13 cellular contexts compared by ENCODE assay signal in the genomic region with DNA sequence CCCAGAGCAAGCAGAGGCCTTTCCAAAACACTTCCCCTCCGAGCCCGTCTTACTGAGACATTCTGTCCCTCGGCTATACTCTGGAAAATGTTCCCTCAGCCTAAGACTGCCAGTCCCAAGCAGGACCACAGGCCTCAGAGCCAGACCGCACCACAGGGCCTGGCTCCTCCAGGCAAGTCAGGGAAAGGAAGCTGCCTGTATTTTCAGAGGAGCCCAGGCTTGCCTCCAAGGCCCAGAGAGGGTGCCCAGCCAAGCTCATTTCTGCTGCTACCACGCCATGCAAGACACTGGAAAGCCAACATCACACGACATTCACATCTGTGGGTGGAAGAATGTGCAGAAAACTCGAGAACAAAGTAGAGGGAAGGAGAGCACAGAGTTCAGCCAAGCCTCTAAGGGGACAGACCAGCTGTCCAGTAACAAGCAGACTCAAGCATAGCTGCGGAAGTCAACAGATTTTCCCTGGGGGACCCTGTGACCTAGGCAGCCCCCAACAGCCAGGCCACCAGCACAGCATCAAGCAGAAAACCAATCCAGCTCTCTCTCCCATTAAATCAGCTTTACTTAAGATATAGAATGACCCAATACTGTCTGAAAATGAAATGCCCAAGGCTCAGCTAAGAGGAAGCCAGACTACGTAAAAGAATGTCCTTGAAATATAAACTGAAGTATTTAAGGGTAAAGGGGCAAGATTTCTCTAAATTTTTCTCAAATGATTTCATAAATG.
DNase-seq lines count a peak whose midpoint lies in the region; ATAC-seq, FAIRE-seq and TF ChIP-seq lines count a peak whose summit lies in the region.
"Had no signal": no experiment of that assay in that cellular context is flagged by ENCODE, and none has a peak within 500 bp of the region (broad histone marks: within the 10 kb centered on the region; RNA-seq: fewer than 3 reads in every experiment).

No MANE protein-coding gene starts in this region.

- POLR2A ChIA-PET in naive thymus-derived CD4-positive, alpha-beta T cell (lab: Charles Lee): no interaction called here

- peak overlapping the region in 1 of 10 donors; percentile 4 for H3K4me3 Mint-ChIP-seq in naive thymus-derived CD4-positive, alpha-beta T cell
- H3K4me3 Mint-ChIP-seq: activated naive CD8-positive, alpha-beta T cell had no signal

- peaks cover 4 to 26% (median 12%) of the 10 kb centered on the region in 7 donors for H3K4me1 Mint-ChIP-seq in naive thymus-derived CD4-positive, alpha-beta T cell

- no peaks in the 10 kb centered on the region for H3K9me3 ChIP-seq in esophagus squamous epithelium
- H3K9me3 ChIP-seq in stomach smooth muscle (ENCODE audit: control insufficient read depth in 2 of 2, low read length in 2 of 2): no peaks in the 10 kb centered on the region
- H3K9me3 ChIP-seq in naive thymus-derived CD4-positive, alpha-beta T cell (ENCODE audit: control insufficient read depth in 2 of 3, low read length in 3 of 3): no peaks in the 10 kb centered on the region
- H3K9me3 ChIP-seq: SJSA1 had no signal

- no peaks in the 10 kb centered on the region for H3K27me3 Mint-ChIP-seq in naive thymus-derived CD4-positive, alpha-beta T cell
- H3K27me3 Mint-ChIP-seq: activated naive CD8-positive, alpha-beta T cell had no signal

- peak overlapping the region in 2 of 9 donors; percentile 24 to 75 for H3K27ac Mint-ChIP-seq in naive thymus-derived CD4-positive, alpha-beta T cell
- H3K27ac Mint-ChIP-seq: activated naive CD8-positive, alpha-beta T cell had no signal

- peak in 1 of 4 donors; percentile 50 for TF ChIP-seq POLR2A in esophagus squamous epithelium (IDR thresholded peaks at IDR 0.05)

- peaks cover 0 to 45% (median 10%) of the 10 kb centered on the region in 5 donors for H3K36me3 Mint-ChIP-seq in naive thymus-derived CD4-positive, alpha-beta T cell

- H3K27me3 ChIP-seq in esophagus squamous epithelium: no peaks in the 10 kb centered on the region
- no peaks in the 10 kb centered on the region for H3K27me3 ChIP-seq in stomach smooth muscle (ENCODE audit: control insufficient read depth in 1 of 2, insufficient read depth in 2 of 2, low read length in 2 of 2)
- no peaks in the 10 kb centered on the region for H3K27me3 ChIP-seq in naive thymus-derived CD4-positive, alpha-beta T cell (ENCODE audit: control insufficient read depth in 2 of 2, insufficient read depth in 2 of 2, low read length in 2 of 2)
- H3K27me3 ChIP-seq: SJSA1 had no signal

- no peak for ATAC-seq in naive thymus-derived CD4-positive, alpha-beta T cell

- H3K27ac ChIP-seq in esophagus squamous epithelium (peak overlapping the region; percentile 75 to 89 (median 86)), stomach smooth muscle (ENCODE audit: low read length) (peak overlapping the region; percentile 75)
- no peak overlapping the region for H3K27ac ChIP-seq in naive thymus-derived CD4-positive, alpha-beta T cell (ENCODE audit: low read depth, low read length)
- H3K27ac ChIP-seq: SJSA1 had no signal

- peak overlapping the region in 1 of 2 donors; percentile 75 for H3K9ac ChIP-seq in stomach smooth muscle (ENCODE audit: low read length in 2 of 2)

- peak; percentile 9 for FAIRE-seq in HTR-8/SVneo (lab: Jason Lieb, UNC)

- 20 to 26% methylated on average over 4 to 8 of the region's 9 CpGs for WGBS in esophagus squamous epithelium, 2 donors

- CTCF ChIA-PET in naive thymus-derived CD4-positive, alpha-beta T cell (lab: Charles Lee): no interaction called here

- peaks cover 42 to 77% (median 45%) of the 10 kb centered on the region in 3 donors for H3K4me1 ChIP-seq in esophagus squamous epithelium
- peaks cover 39% of the 10 kb centered on the region for H3K4me1 ChIP-seq in stomach smooth muscle (ENCODE audit: control insufficient read depth, insufficient read depth, low read length)
- H3K4me1 ChIP-seq in naive thymus-derived CD4-positive, alpha-beta T cell (ENCODE audit: control insufficient read depth in 2 of 2, insufficient read depth in 2 of 2, low read length in 2 of 2): no peaks in the 10 kb centered on the region

- H3K36me3 ChIP-seq in esophagus squamous epithelium (no peaks in the 10 kb centered on the region), stomach smooth muscle (ENCODE audit: control insufficient read depth in 2 of 2, insufficient read depth in 2 of 2, low read length in 2 of 2) (no peaks in the 10 kb centered on the region)
- no peaks in the 10 kb centered on the region for H3K36me3 ChIP-seq in naive thymus-derived CD4-positive, alpha-beta T cell (ENCODE audit: control insufficient read depth in 2 of 3, insufficient read depth in 3 of 3, low read length in 3 of 3)
- H3K36me3 ChIP-seq: SJSA1 had no signal

- DNase-seq in HTR-8/SVneo (ENCODE audit: insufficient read length, low spot score) (no peak), esophagus squamous epithelium (lab: John Stamatoyannopoulos, UW) (no peak), mesenteric fat pad (ENCODE audit: low spot score) (peak; percentile 82), SW480 (ENCODE audit: low spot score) (no peak), HCEC 1CT (no peak), NCI-H1930 (lab: John Stamatoyannopoulos, UW) (no peak)
- no peak for DNase-seq in naive thymus-derived CD4-positive, alpha-beta T cell
- DNase-seq: activated CD4-positive, alpha-beta T cell treated with anti-CD3 and anti-CD28 coated beads, Interleukin-2, amount 50 U/mL, for 4 hours; Karpas-422; NCI-H345 had no signal

- TF ChIP-seq CTCF in esophagus squamous epithelium (IDR thresholded peaks at IDR 0.05): no peak

- intact Hi-C loops in esophagus squamous epithelium (cut with DNase I): no loop called here
- intact Hi-C loops in naive thymus-derived CD4-positive, alpha-beta T cell (cut with micrococcal nuclease): no loop called here

- H3K4me3 ChIP-seq in esophagus squamous epithelium: no peak overlapping the region
- no peak overlapping the region for H3K4me3 ChIP-seq in stomach smooth muscle (ENCODE audit: low read length in 2 of 2)
- H3K4me3 ChIP-seq in naive thymus-derived CD4-positive, alpha-beta T cell (ENCODE audit: low read length): no peak overlapping the region
- H3K4me3 ChIP-seq: SJSA1 had no signal

- H3K9me3 Mint-ChIP-seq in naive thymus-derived CD4-positive, alpha-beta T cell: peaks cover 0 to 6% (median 0%) of the 10 kb centered on the region in 11 donors
